In the genomic region with DNA sequence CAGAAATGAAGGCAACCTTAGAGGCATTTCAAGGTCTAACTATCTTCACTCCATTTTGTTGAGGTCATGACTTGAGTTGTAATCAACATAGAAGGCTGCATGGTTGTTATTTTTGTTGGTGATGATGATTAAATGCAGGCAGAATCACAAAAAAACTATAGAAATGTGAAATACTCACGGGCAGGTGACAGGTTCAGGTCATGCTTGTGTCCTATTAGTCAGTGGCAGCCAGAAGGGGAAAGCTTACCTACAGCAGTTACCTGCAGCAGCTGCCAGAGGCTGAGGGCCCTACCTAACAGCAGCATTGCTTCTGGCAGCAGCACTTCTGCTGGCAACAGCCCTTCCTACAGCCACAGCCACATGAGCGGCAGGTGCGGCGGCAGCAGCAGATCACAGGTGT, we compare ENCODE assay signal across 26 cellular contexts. TPM values are rescaled to one million over a fixed set of nuclear protein-coding genes. Genes with fewer than 3 reads are reported as not detected.
"Had no signal": no experiment of that assay in that cellular context is flagged by ENCODE, and none has a peak within 500 bp of the region (broad histone marks: within the 10 kb centered on the region; RNA-seq: fewer than 3 reads in every experiment).

No MANE protein-coding gene starts in this region.

- H3K36me3 Mint-ChIP-seq: activated CD4-positive, alpha-beta memory T cell treated with anti-CD3 and anti-CD28 coated beads for 36 hours; activated naive CD8-positive, alpha-beta T cell; brain had no signal

- H3K4me3 Mint-ChIP-seq: activated CD4-positive, alpha-beta memory T cell treated with anti-CD3 and anti-CD28 coated beads for 36 hours; activated CD4-positive, alpha-beta T cell treated with anti-CD3 and anti-CD28 coated beads, Interleukin-2, amount 10 ng/mL, durations not matched to agents 7 days and 5 days; activated naive CD4-positive, alpha-beta T cell treated with anti-CD3 and anti-CD28 coated beads for 36 hours; activated naive CD8-positive, alpha-beta T cell; activated T-cell treated with anti-CD3 and anti-CD28 coated beads, Interleukin-2, amount 50 U/mL, for 4 hours; brain had no signal

- H3K4me2 ChIP-seq: SK-N-SH had no signal

- H3K27ac Mint-ChIP-seq: activated CD4-positive, alpha-beta memory T cell treated with anti-CD3 and anti-CD28 coated beads for 36 hours; activated CD4-positive, alpha-beta T cell treated with anti-CD3 and anti-CD28 coated beads, Interleukin-2, amount 10 ng/mL, durations not matched to agents 7 days and 5 days; activated naive CD4-positive, alpha-beta T cell treated with anti-CD3 and anti-CD28 coated beads for 36 hours; activated naive CD8-positive, alpha-beta T cell; brain had no signal

- H3K4me1 ChIP-seq: Peyer's patch, SJCRH30 had no signal

- H3K9ac ChIP-seq: SK-N-SH had no signal

- H3K27me3 ChIP-seq: MG63, Peyer's patch had no signal

- H3K9me3 Mint-ChIP-seq: activated CD4-positive, alpha-beta memory T cell treated with anti-CD3 and anti-CD28 coated beads for 36 hours; activated CD4-positive, alpha-beta T cell treated with anti-CD3 and anti-CD28 coated beads, Interleukin-2, amount 10 ng/mL, durations not matched to agents 7 days and 5 days; activated naive CD4-positive, alpha-beta T cell treated with anti-CD3 and anti-CD28 coated beads for 36 hours; activated T-cell treated with anti-CD3 and anti-CD28 coated beads, Interleukin-2, amount 50 U/mL, for 4 hours; brain had no signal

- H3K4me1 Mint-ChIP-seq: brain had no signal

- H3K27ac ChIP-seq: Peyer's patch, RWPE1, SJCRH30, VCaP had no signal

- DNase-seq: activated CD4-positive, alpha-beta memory T cell treated with anti-CD3 and anti-CD28 coated beads for 36 hours; activated CD4-positive, alpha-beta T cell treated with anti-CD3 and anti-CD28 coated beads, Interleukin-2, amount 10 ng/mL, durations not matched to agents 7 days and 5 days; activated CD4-positive, CD25-positive, alpha-beta regulatory T cell; activated CD8-positive, alpha-beta memory T cell treated with anti-CD3 and anti-CD28 coated beads for 24 hours; activated effector memory CD4-positive, alpha-beta T cell treated with anti-CD3 and anti-CD28 coated beads, Interleukin-2, amount 50 U/mL, for 16 hours; activated naive CD4-positive, alpha-beta T cell treated with anti-CD3 and anti-CD28 coated beads for 36 hours; activated T-cell treated with anti-CD3 and anti-CD28 coated beads, Interleukin-2, amount 50 U/mL, for 4 hours; amygdala; MG63; MV-4-11; NCI-H1436; NCI-H1694 treated with DMSO at 0.1 percent for 48 hours; NCI-H2081 treated with DMSO at 0.1 percent for 48 hours; OCI-M1; Peyer's patch; Right ventricle myocardium superior; SJCRH30; SK-N-SH; T-helper 1 cell had no signal

- H3K9me3 ChIP-seq: MG63, Peyer's patch, SJCRH30, SK-N-SH had no signal

RNA-seq across cellular contexts. Expression of a gene that starts 0.4 kb away (rescaled TPM):
- total RNA-seq: activated CD4-positive, alpha-beta memory T cell treated with anti-CD3 and anti-CD28 coated beads for 36 hours; activated CD4-positive, alpha-beta T cell treated with anti-CD3 and anti-CD28 coated beads, Interleukin-2, amount 10 ng/mL, durations not matched to agents 7 days and 5 days; activated naive CD4-positive, alpha-beta T cell treated with anti-CD3 and anti-CD28 coated beads for 36 hours; activated T-cell treated with anti-CD3 and anti-CD28 coated beads, Interleukin-2, amount 50 U/mL, for 4 hours; astrocyte; NCI-H460; Peyer's patch; Right ventricle myocardium superior; SJCRH30; T-helper 2 cell treated with Interferon-gamma antibody and Interleukin-4, amounts not matched to agents 100 ng/mL and 5 ng/mL, for 36 hours had no signal

RNA-seq across cellular contexts. Expression of a gene that starts 3.1 kb away (rescaled TPM):
- total RNA-seq: activated CD4-positive, alpha-beta memory T cell treated with anti-CD3 and anti-CD28 coated beads for 36 hours; activated CD4-positive, alpha-beta T cell treated with anti-CD3 and anti-CD28 coated beads, Interleukin-2, amount 10 ng/mL, durations not matched to agents 7 days and 5 days; activated naive CD4-positive, alpha-beta T cell treated with anti-CD3 and anti-CD28 coated beads for 36 hours; activated T-cell treated with anti-CD3 and anti-CD28 coated beads, Interleukin-2, amount 50 U/mL, for 4 hours; astrocyte; Peyer's patch; Right ventricle myocardium superior; SJCRH30; T-helper 2 cell treated with Interferon-gamma antibody and Interleukin-4, amounts not matched to agents 100 ng/mL and 5 ng/mL, for 36 hours had no signal

RNA-seq across cellular contexts. Expression of a gene that starts 15.6 kb away (rescaled TPM):
- total RNA-seq: activated CD4-positive, alpha-beta memory T cell treated with anti-CD3 and anti-CD28 coated beads for 36 hours; activated CD4-positive, alpha-beta T cell treated with anti-CD3 and anti-CD28 coated beads, Interleukin-2, amount 10 ng/mL, durations not matched to agents 7 days and 5 days; activated naive CD4-positive, alpha-beta T cell treated with anti-CD3 and anti-CD28 coated beads for 36 hours; activated T-cell treated with anti-CD3 and anti-CD28 coated beads, Interleukin-2, amount 50 U/mL, for 4 hours; astrocyte; NCI-H460; Peyer's patch; Right ventricle myocardium superior; SJCRH30; T-helper 2 cell treated with Interferon-gamma antibody and Interleukin-4, amounts not matched to agents 100 ng/mL and 5 ng/mL, for 36 hours had no signal

RNA-seq across cellular contexts. Expression of a gene that starts 52.4 kb away (rescaled TPM):
- total RNA-seq: activated CD4-positive, alpha-beta memory T cell treated with anti-CD3 and anti-CD28 coated beads for 36 hours; activated CD4-positive, alpha-beta T cell treated with anti-CD3 and anti-CD28 coated beads, Interleukin-2, amount 10 ng/mL, durations not matched to agents 7 days and 5 days; activated naive CD4-positive, alpha-beta T cell treated with anti-CD3 and anti-CD28 coated beads for 36 hours; activated T-cell treated with anti-CD3 and anti-CD28 coated beads, Interleukin-2, amount 50 U/mL, for 4 hours; astrocyte; NCI-H460; Peyer's patch; Right ventricle myocardium superior; SJCRH30; T-helper 2 cell treated with Interferon-gamma antibody and Interleukin-4, amounts not matched to agents 100 ng/mL and 5 ng/mL, for 36 hours had no signal
